8 cellular contexts compared by ENCODE assay signal in genomic region chr19:34773555-34773864, GRCh38. TPM values are rescaled to one million over a fixed set of nuclear protein-coding genes. Genes with fewer than 3 reads are reported as not detected.
A peak's percentile ranks its signal among the peaks of the same experiment; 100 is the strongest.
DNase-seq lines count a peak whose midpoint lies in the region; ATAC-seq, FAIRE-seq and TF ChIP-seq lines count a peak whose summit lies in the region.

No MANE protein-coding gene starts in this region.

- TF ChIP-seq CTCF in keratinocyte (optimal IDR thresholded peaks at IDR 0.05 in 1 of 3, IDR thresholded peaks at IDR 0.05 in 1 of 3, conservative IDR thresholded peaks at IDR 0.05 in 1 of 3; ENCODE audit: extremely low read depth in 1 of 3, insufficient read depth in 2 of 3, low read length in 3 of 3): no peak

- CTCF ChIA-PET in activated CD4-positive, alpha-beta T cell treated with anti-CD3 and anti-CD28 coated beads for 36 hours (lab: Charles Lee): interaction anchor here (0.6 kb wide), 1 partner anchor 50 kb away, joined by 3 read pairs; no protein-coding TSS in a partner anchor

- H3K27me3 ChIP-seq in keratinocyte (ENCODE audit: control insufficient read depth, extremely low read depth, insufficient read depth, low read length): no peaks in the 10 kb centered on the region
- no peaks in the 10 kb centered on the region for H3K27me3 ChIP-seq in subcutaneous abdominal adipose tissue (ENCODE audit: control insufficient read depth in 5 of 5, insufficient read depth in 4 of 5, low read length in 5 of 5)

- intact Hi-C loops in activated CD4-positive, alpha-beta T cell treated with anti-CD3 and anti-CD28 coated beads for 36 hours (cut with DNase I, micrococcal nuclease): loop anchor here (1.0 kb wide), 5 partner anchors 39 to 345 kb away; partner anchors contain the start of genes SCGB2B2 (in 2 of the 2), ZNF302 (in 2 of the 2), UBA2 (in 1 of the 2) and ZNF181 (in 1 of the 2)
- intact Hi-C loops in activated T-helper 2 cell treated with anti-CD3 and anti-CD28 coated beads, Interferon-gamma antibody, Interleukin-2, Interleukin-4, amounts not matched to agents 10 μg/mL and 5 μg/mL and 100 μg/mL, durations not matched to agents 14 hours and 24 hours and 36 hours (cut with micrococcal nuclease): loop anchor here (1.0 kb wide), 1 partner anchor 40 kb away; no protein-coding TSS in a partner anchor

- H3K4me3 Mint-ChIP-seq in activated CD4-positive, alpha-beta T cell treated with anti-CD3 and anti-CD28 coated beads for 36 hours: peak overlapping the region; percentile 83
- H3K4me3 Mint-ChIP-seq in activated T-helper 2 cell treated with anti-CD3 and anti-CD28 coated beads, Interferon-gamma antibody, Interleukin-2, Interleukin-4, amounts not matched to agents 10 μg/mL and 5 μg/mL and 100 μg/mL, durations not matched to agents 14 hours and 24 hours and 36 hours (ENCODE audit: low read depth): peak overlapping the region; percentile 88

- H3K27ac ChIP-seq in keratinocyte (ENCODE audit: control insufficient read depth, insufficient read depth, low read length) (no peak overlapping the region), subcutaneous abdominal adipose tissue (ENCODE audit: low read depth, low read length) (no peak overlapping the region)

- no peak for DNase-seq in activated CD4-positive, alpha-beta T cell treated with anti-CD3 and anti-CD28 coated beads for 36 hours
- no peak for DNase-seq in activated CD4-positive, alpha-beta T cell treated with anti-CD3 and anti-CD28 coated beads for 4 hours
- no peak for DNase-seq in activated T-helper 2 cell treated with anti-CD3 and anti-CD28 coated beads, Interferon-gamma antibody, Interleukin-2, Interleukin-4, amounts not matched to agents 10 μg/mL and 5 μg/mL and 100 μg/mL, durations not matched to agents 14 hours and 24 hours and 36 hours (ENCODE audit: low spot score)
- DNase-seq in keratinocyte (ENCODE audit: low read depth, low spot score) (no peak), urothelium cell line (ENCODE audit: low spot score) (no peak), HUDEP-2 (lab: John Stamatoyannopoulos, UW; ENCODE audit: unreplicated experiment in 76 of 76) (no peak)

- POLR2A ChIA-PET in activated CD4-positive, alpha-beta T cell treated with anti-CD3 and anti-CD28 coated beads for 36 hours (lab: Charles Lee): no interaction called here

- H2AFZ ChIP-seq in keratinocyte (ENCODE audit: control insufficient read depth, low read length): peak overlapping the region; percentile 91

- no peak for FAIRE-seq in keratinocyte (lab: Jason Lieb, UNC)
- FAIRE-seq in urothelium cell line (lab: Jason Lieb, UNC): no peak

- peaks cover 9% of the 10 kb centered on the region for H3K27me3 Mint-ChIP-seq in activated CD4-positive, alpha-beta T cell treated with anti-CD3 and anti-CD28 coated beads for 36 hours
- no peaks in the 10 kb centered on the region for H3K27me3 Mint-ChIP-seq in activated T-helper 2 cell treated with anti-CD3 and anti-CD28 coated beads, Interferon-gamma antibody, Interleukin-2, Interleukin-4, amounts not matched to agents 10 μg/mL and 5 μg/mL and 100 μg/mL, durations not matched to agents 14 hours and 24 hours and 36 hours (ENCODE audit: low read depth)

- dilution Hi-C loops in keratinocyte (cut with MboI; ENCODE audit: extremely low pct_ligation_motif_present, low sequenced_read_pairs): no loop called here

- H3K27ac Mint-ChIP-seq in activated CD4-positive, alpha-beta T cell treated with anti-CD3 and anti-CD28 coated beads for 36 hours: no peak overlapping the region
- no peak overlapping the region for H3K27ac Mint-ChIP-seq in activated T-helper 2 cell treated with anti-CD3 and anti-CD28 coated beads, Interferon-gamma antibody, Interleukin-2, Interleukin-4, amounts not matched to agents 10 μg/mL and 5 μg/mL and 100 μg/mL, durations not matched to agents 14 hours and 24 hours and 36 hours

- H3K9ac ChIP-seq in keratinocyte (ENCODE audit: control insufficient read depth, extremely low read depth, insufficient read depth, low read length) (no peak overlapping the region), subcutaneous abdominal adipose tissue (ENCODE audit: low read length in 5 of 5) (no peak overlapping the region)

- H3K4me1 ChIP-seq in keratinocyte (ENCODE audit: control insufficient read depth, extremely low read depth, insufficient read depth, low read length): no peaks in the 10 kb centered on the region
- peaks cover 3 to 15% (median 14%) of the 10 kb centered on the region in 5 donors for H3K4me1 ChIP-seq in subcutaneous abdominal adipose tissue (ENCODE audit: control insufficient read depth in 5 of 5, insufficient read depth in 5 of 5, low read length in 5 of 5)

- peaks cover 11% of the 10 kb centered on the region for H3K4me1 Mint-ChIP-seq in activated CD4-positive, alpha-beta T cell treated with anti-CD3 and anti-CD28 coated beads for 36 hours
- H3K4me1 Mint-ChIP-seq in activated T-helper 2 cell treated with anti-CD3 and anti-CD28 coated beads, Interferon-gamma antibody, Interleukin-2, Interleukin-4, amounts not matched to agents 10 μg/mL and 5 μg/mL and 100 μg/mL, durations not matched to agents 14 hours and 24 hours and 36 hours (ENCODE audit: low read depth): peaks cover 14% of the 10 kb centered on the region

- peak overlapping the region; percentile 53 for H3K4me2 ChIP-seq in keratinocyte (ENCODE audit: control insufficient read depth, extremely low read depth, insufficient read depth, low read depth, low read length)

- H3K9me3 Mint-ChIP-seq in activated CD4-positive, alpha-beta T cell treated with anti-CD3 and anti-CD28 coated beads for 36 hours (ENCODE audit: low read depth): peaks cover 3% of the 10 kb centered on the region
- peaks cover 37% of the 10 kb centered on the region for H3K9me3 Mint-ChIP-seq in activated T-helper 2 cell treated with anti-CD3 and anti-CD28 coated beads, Interferon-gamma antibody, Interleukin-2, Interleukin-4, amounts not matched to agents 10 μg/mL and 5 μg/mL and 100 μg/mL, durations not matched to agents 14 hours and 24 hours and 36 hours

- H3K9me3 ChIP-seq in keratinocyte (ENCODE audit: control insufficient read depth, low read depth, low read length): no peaks in the 10 kb centered on the region
- peaks cover 0 to 4% (median 0%) of the 10 kb centered on the region in 5 donors for H3K9me3 ChIP-seq in subcutaneous abdominal adipose tissue (ENCODE audit: control insufficient read depth in 5 of 5, low read length in 5 of 5)

- no peaks in the 10 kb centered on the region for H3K79me2 ChIP-seq in keratinocyte (ENCODE audit: control insufficient read depth, insufficient read depth, low read length)

- peak overlapping the region in 2 of 3 experiments; percentile 69 to 75 for H3K4me3 ChIP-seq in keratinocyte (ENCODE audit: control insufficient read depth in 2 of 3, extremely low read depth in 1 of 3, insufficient read depth in 2 of 3, low read depth in 1 of 3, low read length in 3 of 3)
- peak overlapping the region; percentile 71 to 97 (median 85) for H3K4me3 ChIP-seq in subcutaneous abdominal adipose tissue (ENCODE audit: low read depth in 1 of 5, low read length in 5 of 5)

- no peaks in the 10 kb centered on the region for H4K20me1 ChIP-seq in keratinocyte (ENCODE audit: control insufficient read depth, extremely low read depth, insufficient read depth, low read length)

- no peaks in the 10 kb centered on the region for H3K9me1 ChIP-seq in keratinocyte (ENCODE audit: control insufficient read depth, extremely low read depth, insufficient read depth, low read length)

- no peak for ATAC-seq in activated CD4-positive, alpha-beta T cell treated with anti-CD3 and anti-CD28 coated beads for 36 hours
- no peak for ATAC-seq in GM18909 (IDR thresholded peaks at IDR 0.05; ENCODE audit: poor library complexity, unreplicated experiment)

- H3K36me3 Mint-ChIP-seq in activated CD4-positive, alpha-beta T cell treated with anti-CD3 and anti-CD28 coated beads for 36 hours (ENCODE audit: low read depth): peaks cover 4% of the 10 kb centered on the region
- H3K36me3 Mint-ChIP-seq in activated T-helper 2 cell treated with anti-CD3 and anti-CD28 coated beads, Interferon-gamma antibody, Interleukin-2, Interleukin-4, amounts not matched to agents 10 μg/mL and 5 μg/mL and 100 μg/mL, durations not matched to agents 14 hours and 24 hours and 36 hours (ENCODE audit: low read depth): peaks cover 26% of the 10 kb centered on the region

- H3K36me3 ChIP-seq in keratinocyte (ENCODE audit: control insufficient read depth in 2 of 2, extremely low read depth in 1 of 2, insufficient read depth in 2 of 2, low read length in 2 of 2) (no peaks in the 10 kb centered on the region), subcutaneous abdominal adipose tissue (ENCODE audit: control insufficient read depth in 5 of 5, insufficient read depth in 5 of 5, low read length in 5 of 5) (peaks cover 3 to 18% (median 11%) of the 10 kb centered on the region in 5 donors)

RNA-seq across cellular contexts. Expression of gene ZNF599, which starts 0.5 kb away (rescaled TPM):
- total RNA-seq in activated CD4-positive, alpha-beta T cell treated with anti-CD3 and anti-CD28 coated beads for 36 hours: 1 to 10 TPM; 3.5 to 3.7 TPM
- 1.9 and 2.0 TPM in 2 replicates for total RNA-seq in activated T-helper 2 cell treated with anti-CD3 and anti-CD28 coated beads, Interferon-gamma antibody, Interleukin-2, Interleukin-4, amounts not matched to agents 10 μg/mL and 5 μg/mL and 100 μg/mL, durations not matched to agents 14 hours and 24 hours and 36 hours
- 2.8 to 5.3 TPM (median 3.6 TPM) in 3 replicates for polyA plus RNA-seq in keratinocyte
- polyA plus RNA-seq in keratinocyte (2011; ENCODE audit: low read depth): 0.91 TPM
- polyA plus RNA-seq in keratinocyte (2011; cell fraction: cytosol; rRNA removed): 3.1 and 3.3 TPM in 2 replicates
- 5.6 and 6.8 TPM in 2 replicates for polyA plus RNA-seq in keratinocyte (2011; cell fraction: nucleus; rRNA removed)
- polyA plus RNA-seq in keratinocyte (2012; ENCODE audit: low replicate concordance): 1.9 and 2.5 TPM in 2 replicates
- 2.3 to 3.0 TPM (median 2.3 TPM) in 3 replicates for polyA minus RNA-seq in keratinocyte
- polyA minus RNA-seq in keratinocyte (2011; cell fraction: cytosol; rRNA and poly(A)+ RNA removed): 5.4 TPM
- polyA minus RNA-seq in keratinocyte (2011; cell fraction: nucleus; rRNA and poly(A)+ RNA removed): 0.93 and 1.6 TPM in 2 replicates

RNA-seq across cellular contexts. Expression of gene ZNF181, which starts 39.5 kb away (rescaled TPM):
- 1 to 10 TPM; 4.5 TPM for total RNA-seq in activated CD4-positive, alpha-beta T cell treated with anti-CD3 and anti-CD28 coated beads for 36 hours
- total RNA-seq in activated T-helper 2 cell treated with anti-CD3 and anti-CD28 coated beads, Interferon-gamma antibody, Interleukin-2, Interleukin-4, amounts not matched to agents 10 μg/mL and 5 μg/mL and 100 μg/mL, durations not matched to agents 14 hours and 24 hours and 36 hours: 2.6 and 3.4 TPM in 2 replicates
- 2.9 to 4.5 TPM (median 4.0 TPM) in 3 replicates for polyA plus RNA-seq in keratinocyte
- polyA plus RNA-seq in keratinocyte (2011; ENCODE audit: low read depth): 3.7 TPM
- polyA plus RNA-seq in keratinocyte (2011; cell fraction: cytosol; rRNA removed): 2.0 and 2.9 TPM in 2 replicates
- polyA plus RNA-seq in keratinocyte (2011; cell fraction: nucleus; rRNA removed): 5.9 and 8.3 TPM in 2 replicates
- 2.3 and 3.0 TPM in 2 replicates for polyA plus RNA-seq in keratinocyte (2012; ENCODE audit: low replicate concordance)
- 0.39 to 2.0 TPM (median 2.0 TPM) in 3 replicates for polyA minus RNA-seq in keratinocyte
- polyA minus RNA-seq in keratinocyte (2011; cell fraction: cytosol; rRNA and poly(A)+ RNA removed): 1.2 TPM
- polyA minus RNA-seq in keratinocyte (2011; cell fraction: nucleus; rRNA and poly(A)+ RNA removed): 2.0 and 4.0 TPM in 2 replicates
